Comparison of ENCODE assay signal across 8 cellular contexts in genomic region chr22:46542011-46542985, GRCh38. TPM values are rescaled to one million over a fixed set of nuclear protein-coding genes. Genes with fewer than 3 reads are reported as not detected.
DNase-seq lines count a peak whose midpoint lies in the region; ATAC-seq and TF ChIP-seq lines count a peak whose summit lies in the region.

No MANE protein-coding gene starts in this region.

- DNase-seq in CD1c-positive myeloid dendritic cell (ENCODE audit: extremely low spot score) (peak; percentile 81), NCI-H2196 treated with DMSO at 0.1 percent for 48 hours (lab: John Stamatoyannopoulos, UW; ENCODE audit: unreplicated experiment) (peak; percentile 37), cerebellum (ENCODE audit: low spot score) (peak; percentile 79), right lobe of liver (peak; percentile 78 to 84 (median 78))
- DNase-seq in activated CD4-positive, alpha-beta T cell treated with anti-CD3 and anti-CD28 coated beads for 36 hours = peak; percentile 82
- DNase-seq in stimulated activated CD8-positive, alpha-beta memory T cell treated with anti-CD3 and anti-CD28 coated beads, Interleukin-12 subunit alpha, Interleukin-12 subunit beta, amount 100 ng/mL, for 4 hours (ENCODE audit: low read depth) = peak; percentile 45

- no peaks in the 10 kb centered on the region for H3K36me3 ChIP-seq in right lobe of liver

- POLR2A ChIA-PET in activated CD4-positive, alpha-beta T cell treated with anti-CD3 and anti-CD28 coated beads for 36 hours (lab: Charles Lee) = interaction anchor here (1.5 kb wide), 1 partner anchor 175 kb away, joined by 4 read pairs; no protein-coding TSS in a partner anchor

- H3K9me3 ChIP-seq in right lobe of liver = no peaks in the 10 kb centered on the region

- intact Hi-C loops in activated CD4-positive, alpha-beta T cell treated with anti-CD3 and anti-CD28 coated beads for 36 hours (cut with DNase I, micrococcal nuclease) = loop anchor here (1.0 to 10.0 kb wide), 5 partner anchors 175 to 547 kb away; no protein-coding TSS in a partner anchor
- intact Hi-C loops in right lobe of liver (cut with DNase I) = loop anchor here (5.0 to 10.0 kb wide), 2 partner anchors 157 to 185 kb away; no protein-coding TSS in a partner anchor

- H3K4me3 Mint-ChIP-seq in activated CD4-positive, alpha-beta T cell treated with anti-CD3 and anti-CD28 coated beads for 36 hours = no peak overlapping the region

- H3K4me1 Mint-ChIP-seq in activated CD4-positive, alpha-beta T cell treated with anti-CD3 and anti-CD28 coated beads for 36 hours = peaks cover 11% of the 10 kb centered on the region

- ATAC-seq in GM21390 (IDR thresholded peaks at IDR 0.05; ENCODE audit: unreplicated experiment) = peak; percentile 66
- ATAC-seq in activated CD4-positive, alpha-beta T cell treated with anti-CD3 and anti-CD28 coated beads for 36 hours = peak; percentile 94
- peak; percentile 88 to 96 (median 96) for ATAC-seq in right lobe of liver
- no peak for ATAC-seq in GM21526 (IDR thresholded peaks at IDR 0.05; ENCODE audit: low FRiP score, unreplicated experiment)

- CTCF ChIA-PET in activated CD4-positive, alpha-beta T cell treated with anti-CD3 and anti-CD28 coated beads for 36 hours (lab: Charles Lee) = interaction anchor here (0.5 to 4.3 kb wide), 13 partner anchors 10 to 1316 kb away, joined by 3 to 57 read pairs (median 4); no protein-coding TSS in a partner anchor

- H3K27me3 Mint-ChIP-seq in activated CD4-positive, alpha-beta T cell treated with anti-CD3 and anti-CD28 coated beads for 36 hours = peaks cover 25% of the 10 kb centered on the region

- no peak overlapping the region for H3K27ac Mint-ChIP-seq in activated CD4-positive, alpha-beta T cell treated with anti-CD3 and anti-CD28 coated beads for 36 hours

- H3K27ac ChIP-seq in right lobe of liver = no peak overlapping the region

- WGBS in right lobe of liver (ENCODE audit: insufficient coverage, low coverage, low lambda C conversion rate, missing lambda C conversion rate) = 14% methylated on average over 9 of the region's 27 CpGs

- H3K36me3 Mint-ChIP-seq in activated CD4-positive, alpha-beta T cell treated with anti-CD3 and anti-CD28 coated beads for 36 hours (ENCODE audit: low read depth) = no peaks in the 10 kb centered on the region

- peak; percentile 90 to 98 (median 95) for TF ChIP-seq CTCF in right lobe of liver (IDR thresholded peaks at IDR 0.05)

- no peak overlapping the region for H3K4me3 ChIP-seq in right lobe of liver

- peaks cover 0 to 4% of the 10 kb centered on the region in 2 donors for H3K27me3 ChIP-seq in right lobe of liver

- H3K9me3 Mint-ChIP-seq in activated CD4-positive, alpha-beta T cell treated with anti-CD3 and anti-CD28 coated beads for 36 hours (ENCODE audit: low read depth) = no peaks in the 10 kb centered on the region

- peaks cover 0 to 18% (median 5%) of the 10 kb centered on the region in 4 donors for H3K4me1 ChIP-seq in right lobe of liver

- no peak for TF ChIP-seq POLR2A in right lobe of liver (IDR thresholded peaks at IDR 0.05)

RNA-seq across cellular contexts. Expression of gene CELSR1, which starts 4.9 kb away (rescaled TPM):
- total RNA-seq in activated CD4-positive, alpha-beta T cell treated with anti-CD3 and anti-CD28 coated beads for 36 hours = under 1 TPM; 0.43 to 0.46 TPM
- 7.8 TPM for total RNA-seq in cerebellum
- 1 to 10 TPM; 2.9 to 8.2 (median 5.0) TPM for total RNA-seq in right lobe of liver
